ENCODE assay signal across 7 cellular contexts in the genomic region with DNA sequence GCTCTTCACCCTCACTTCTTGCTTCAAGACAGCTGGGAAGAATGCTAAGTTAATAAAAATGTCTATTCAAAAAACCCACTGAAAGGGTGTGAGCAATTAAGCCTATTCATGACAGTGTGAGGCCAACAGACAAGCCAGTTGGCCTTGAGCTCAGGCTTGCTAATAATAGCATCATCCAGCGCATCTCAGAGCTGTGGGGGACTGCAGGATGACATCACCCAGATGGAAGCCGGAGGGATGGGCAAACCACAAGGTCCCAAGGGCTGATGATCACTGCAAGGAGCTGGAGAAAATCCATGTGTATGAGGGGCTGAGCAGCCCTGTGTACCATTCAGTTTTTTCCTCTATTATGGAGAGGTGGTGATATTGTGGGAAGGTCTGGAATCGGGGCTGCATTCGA.
DNase-seq lines count a peak whose midpoint lies in the region; ATAC-seq and TF ChIP-seq lines count a peak whose summit lies in the region.

No MANE protein-coding gene starts in this region.

- no peak overlapping the region for H3K4me3 ChIP-seq in astrocyte of the spinal cord (ENCODE audit: low read depth, low read length)
- H3K4me3 ChIP-seq in hepatocyte: no peak overlapping the region
- H3K4me3 ChIP-seq in tibial nerve: no peak overlapping the region
- no peak overlapping the region for H3K4me3 ChIP-seq in Caco-2 (ENCODE audit: low read depth, low read length)

- H3K4me1 ChIP-seq in hepatocyte (ENCODE audit: insufficient read depth): no peaks in the 10 kb centered on the region
- peaks cover 0 to 12% (median 0%) of the 10 kb centered on the region in 4 donors for H3K4me1 ChIP-seq in tibial nerve
- H3K4me1 ChIP-seq in Caco-2: no peaks in the 10 kb centered on the region

- no peaks in the 10 kb centered on the region for H4K20me1 ChIP-seq in hepatocyte (ENCODE audit: insufficient read depth, poor library complexity, severe bottlenecking)

- H3K27ac ChIP-seq in hepatocyte: peak overlapping the region; percentile 58
- peak overlapping the region in 2 of 4 donors; percentile 5 to 34 for H3K27ac ChIP-seq in tibial nerve

- peaks cover 2% of the 10 kb centered on the region for H3K9me3 Mint-ChIP-seq in Caco-2 (ENCODE audit: unreplicated experiment)

- intact Hi-C loops in Caco-2 (cut with micrococcal nuclease; ENCODE audit: unreplicated experiment): no loop called here

- no peaks in the 10 kb centered on the region for H3K4me1 Mint-ChIP-seq in Caco-2 (ENCODE audit: low read depth, unreplicated experiment)

- DNase-seq in HS-27A (ENCODE audit: low read depth) (peak; percentile 50), astrocyte of the spinal cord (ENCODE audit: low read depth, low spot score) (peak; percentile 94), hepatocyte (ENCODE audit: low spot score) (peak; percentile 60), tibial nerve (ENCODE audit: low spot score in 2 of 2) (peak; percentile 25 to 33), Caco-2 (no peak), KBM-7 (no peak)

- no peak overlapping the region for H2AFZ ChIP-seq in hepatocyte

- H3K27me3 Mint-ChIP-seq in Caco-2 (ENCODE audit: insufficient read depth, unreplicated experiment): peaks cover 4% of the 10 kb centered on the region

- H3K36me3 ChIP-seq in hepatocyte (replicated peaks; ENCODE audit: insufficient read depth, low read depth) (no peaks in the 10 kb centered on the region), tibial nerve (no peaks in the 10 kb centered on the region), Caco-2 (ENCODE audit: control insufficient read depth, insufficient read depth, low read length) (no peaks in the 10 kb centered on the region)

- no peak for TF ChIP-seq EP300 in tibial nerve (IDR thresholded peaks at IDR 0.05)

- no peaks in the 10 kb centered on the region for H3K27me3 ChIP-seq in hepatocyte
- H3K27me3 ChIP-seq in tibial nerve: no peaks in the 10 kb centered on the region
- no peaks in the 10 kb centered on the region for H3K27me3 ChIP-seq in Caco-2 (replicated peaks; ENCODE audit: control insufficient read depth, insufficient read depth, low read length)

- H3K9me3 ChIP-seq in hepatocyte (ENCODE audit: low read depth) (no peaks in the 10 kb centered on the region), tibial nerve (peaks cover 0 to 6% (median 1%) of the 10 kb centered on the region in 4 donors), Caco-2 (no peaks in the 10 kb centered on the region)

- no peak for TF ChIP-seq POLR2A in tibial nerve (IDR thresholded peaks at IDR 0.05)

- ATAC-seq in HG02610 (IDR thresholded peaks at IDR 0.05; ENCODE audit: unreplicated experiment): no peak

- POLR2A ChIA-PET in Caco-2 (lab: Charles Lee): no interaction called here

- 75% methylated on average over 4 of the region's 4 CpGs for WGBS in hepatocyte (ENCODE audit: low lambda C conversion rate, missing lambda C conversion rate)
- 38 to 47% methylated on average over 4 of the region's 4 CpGs for WGBS in tibial nerve, 2 donors

- H3K4me2 ChIP-seq in hepatocyte: no peak overlapping the region

- no TSS peak for BruUV-seq in Caco-2 (replicated peaks; lab: Mats Ljungman, UMichigan)

- in situ Hi-C loops in astrocyte of the spinal cord (cut with HindIII; ENCODE audit: low sequenced_read_pairs): no loop called here
- in situ Hi-C loops in KBM-7 (cut with MboI; ENCODE audit: low pct_unique_long_range_greater_than_20kb, low sequenced_read_pairs): no loop called here

- H3K79me2 ChIP-seq in hepatocyte: no peaks in the 10 kb centered on the region

- H3K4me3 Mint-ChIP-seq in Caco-2 (ENCODE audit: unreplicated experiment): no peak overlapping the region

- no peaks in the 10 kb centered on the region for H3K9me2 ChIP-seq in hepatocyte (replicated peaks; ENCODE audit: insufficient read depth)

- H3K27ac Mint-ChIP-seq in Caco-2 (ENCODE audit: unreplicated experiment): no peak overlapping the region

- TF ChIP-seq CTCF in astrocyte of the spinal cord (IDR thresholded peaks at IDR 0.05; ENCODE audit: low read depth, low read length): no peak
- no peak for TF ChIP-seq CTCF in hepatocyte (IDR thresholded peaks at IDR 0.05; ENCODE audit: poor library complexity)
- TF ChIP-seq CTCF in tibial nerve (IDR thresholded peaks at IDR 0.05): no peak
- TF ChIP-seq CTCF in Caco-2 (IDR thresholded peaks at IDR 0.05; ENCODE audit: insufficient read depth in 1 of 2, low read depth in 1 of 2, low read length in 1 of 2, severe bottlenecking in 1 of 2, unreplicated experiment in 1 of 2): no peak

- no peaks in the 10 kb centered on the region for H3K36me3 Mint-ChIP-seq in Caco-2 (ENCODE audit: insufficient read depth, unreplicated experiment)

- CTCF ChIA-PET in Caco-2 (lab: Charles Lee): no interaction called here

Comparison
In these comparisons a context has a peak if more than half of its experiments do, and no peak if none do; other contexts are left out.
1. DNase-seq: peak in HS-27A (single experiment), astrocyte of the spinal cord (single experiment), hepatocyte (single experiment) and tibial nerve (2 of 2); none in Caco-2 (0 of 2) and KBM-7 (single experiment).